Comparison of ENCODE assay signal across 22 cellular contexts in genomic region chr13:47816835-47817234, GRCh38.
A peak's percentile ranks its signal among the peaks of the same experiment; 100 is the strongest.
DNase-seq lines count a peak whose midpoint lies in the region; ATAC-seq and TF ChIP-seq lines count a peak whose summit lies in the region.
"Had no signal": no experiment of that assay in that cellular context is flagged by ENCODE, and none has a peak within 500 bp of the region (broad histone marks: within the 10 kb centered on the region; RNA-seq: fewer than 3 reads in every experiment).

No MANE protein-coding gene starts in this region.

- H4K8ac ChIP-seq in mesendoderm (ENCODE audit: low read depth, low read length): no peak overlapping the region

- H3K36me3 ChIP-seq in HAP-1 (replicated peaks): no peaks in the 10 kb centered on the region
- H3K36me3 ChIP-seq in endodermal cell (ENCODE audit: control insufficient read depth, insufficient read depth, low read length): no peaks in the 10 kb centered on the region
- no peaks in the 10 kb centered on the region for H3K36me3 ChIP-seq in mesendoderm (ENCODE audit: control insufficient read depth, insufficient read depth, low read length)
- H3K36me3 ChIP-seq: MG63, SJSA1 had no signal

- H3K56ac ChIP-seq in mesendoderm (ENCODE audit: low read length): no peak overlapping the region

- peaks cover 28% of the 10 kb centered on the region for H3K4me1 Mint-ChIP-seq in endodermal cell
- H3K4me1 Mint-ChIP-seq in T-helper 2 cell treated with Interferon-gamma antibody and Interleukin-4, amounts not matched to agents 5 μg/mL and 100 μg/mL, for 36 hours (ENCODE audit: low read depth): no peaks in the 10 kb centered on the region

- H3K4me3 Mint-ChIP-seq in endodermal cell: no peak overlapping the region
- H3K4me3 Mint-ChIP-seq in T-helper 2 cell treated with Interferon-gamma antibody and Interleukin-4, amounts not matched to agents 5 μg/mL and 100 μg/mL, for 36 hours: no peak overlapping the region

- no peak overlapping the region for H3K4me2 ChIP-seq in mesendoderm (ENCODE audit: low read length)

- H3K27ac Mint-ChIP-seq in endodermal cell: no peak overlapping the region
- no peak overlapping the region for H3K27ac Mint-ChIP-seq in T-helper 2 cell treated with Interferon-gamma antibody and Interleukin-4, amounts not matched to agents 5 μg/mL and 100 μg/mL, for 36 hours

- H2AK5ac ChIP-seq in mesendoderm (ENCODE audit: low read length): no peak overlapping the region

- no peak overlapping the region for H2BK5ac ChIP-seq in mesendoderm (ENCODE audit: low read length)

- in situ Hi-C loops in HAP-1 (cut with MboI; ENCODE audit: low sequenced_read_pairs): no loop called here

- no peaks in the 10 kb centered on the region for H3K36me3 Mint-ChIP-seq in endodermal cell (ENCODE audit: low read depth)
- no peaks in the 10 kb centered on the region for H3K36me3 Mint-ChIP-seq in T-helper 2 cell treated with Interferon-gamma antibody and Interleukin-4, amounts not matched to agents 5 μg/mL and 100 μg/mL, for 36 hours (ENCODE audit: low read depth)

- no peaks in the 10 kb centered on the region for H3K79me2 ChIP-seq in mesendoderm (ENCODE audit: control insufficient read depth, insufficient read depth, low read length)

- H4K5ac ChIP-seq in mesendoderm (ENCODE audit: low read length): no peak overlapping the region

- H3K9me3 Mint-ChIP-seq in endodermal cell: no peaks in the 10 kb centered on the region
- no peaks in the 10 kb centered on the region for H3K9me3 Mint-ChIP-seq in T-helper 2 cell treated with Interferon-gamma antibody and Interleukin-4, amounts not matched to agents 5 μg/mL and 100 μg/mL, for 36 hours

- DNase-seq in DMS153 (lab: John Stamatoyannopoulos, UW) (peak; percentile 39), HAP-1 (ENCODE audit: low spot score in 2 of 2) (peak; percentile 77 to 82), endodermal cell (peak; percentile 54), mesendoderm (peak; percentile 67), AML-193 (lab: John Stamatoyannopoulos, UW) (no peak)
- no peak for DNase-seq in T-helper 2 cell treated with Interferon-gamma antibody and Interleukin-4, amounts not matched to agents 5 μg/mL and 100 μg/mL, for 36 hours (ENCODE audit: low spot score)
- DNase-seq: 8988T, ACHN, DMS79 treated with DMSO at 0.1 percent for 48 hours, IMR-90, KG1, MG63, NCI-H1417, NCI-H1694, NCI-H2029 treated with DMSO at 0.1 percent for 48 hours, NCI-H510A, NCI-H69, Right ventricle myocardium superior, RPMI8226 had no signal

- no peak overlapping the region for H2BK120ac ChIP-seq in mesendoderm (ENCODE audit: low read depth, low read length)

- H3K79me1 ChIP-seq in mesendoderm (ENCODE audit: low read length): no peaks in the 10 kb centered on the region

- H3K4ac ChIP-seq in mesendoderm (ENCODE audit: low read depth, low read length): no peak overlapping the region

- H3K4me1 ChIP-seq in HAP-1 (peaks cover 25% of the 10 kb centered on the region), endodermal cell (ENCODE audit: control insufficient read depth, insufficient read depth, low read length) (no peaks in the 10 kb centered on the region), mesendoderm (ENCODE audit: control insufficient read depth, low read depth, low read length) (no peaks in the 10 kb centered on the region)
- H3K4me1 ChIP-seq: SJSA1 had no signal

- TF ChIP-seq CTCF in endodermal cell (conservative IDR thresholded peaks at IDR 0.05): no peak

- H3K27me3 Mint-ChIP-seq in endodermal cell (ENCODE audit: insufficient read depth): peaks cover 6% of the 10 kb centered on the region
- no peaks in the 10 kb centered on the region for H3K27me3 Mint-ChIP-seq in T-helper 2 cell treated with Interferon-gamma antibody and Interleukin-4, amounts not matched to agents 5 μg/mL and 100 μg/mL, for 36 hours (ENCODE audit: low read depth)

- no peak overlapping the region for H2BK15ac ChIP-seq in mesendoderm (replicated peaks; ENCODE audit: low read depth)

- no peak overlapping the region for H3K23ac ChIP-seq in mesendoderm (ENCODE audit: low read length)

- no peak for ATAC-seq in HG02623 (IDR thresholded peaks at IDR 0.05; ENCODE audit: unreplicated experiment)
- no peak for ATAC-seq in HG03469 (IDR thresholded peaks at IDR 0.05; ENCODE audit: unreplicated experiment)

- no peaks in the 10 kb centered on the region for H3K9me3 ChIP-seq in HAP-1
- no peaks in the 10 kb centered on the region for H3K9me3 ChIP-seq in endodermal cell (ENCODE audit: control insufficient read depth, low read length)
- H3K9me3 ChIP-seq: MG63, SJSA1 had no signal

- H3K4me3 ChIP-seq in HAP-1 (no peak overlapping the region), endodermal cell (ENCODE audit: low read length) (no peak overlapping the region), mesendoderm (ENCODE audit: low read length) (no peak overlapping the region)
- H3K4me3 ChIP-seq: MG63, SJSA1 had no signal

- H3K27ac ChIP-seq in endodermal cell (ENCODE audit: low read depth, low read length) (no peak overlapping the region), mesendoderm (ENCODE audit: low read depth, low read length) (no peak overlapping the region)
- H3K27ac ChIP-seq: SJSA1 had no signal

- H3K9ac ChIP-seq in endodermal cell (ENCODE audit: extremely low read depth, low read length, poor library complexity, severe bottlenecking) (no peak overlapping the region), mesendoderm (ENCODE audit: low read length) (no peak overlapping the region)

- WGBS in endodermal cell (ENCODE audit: insufficient coverage in 1 of 2, insufficient read length in 1 of 2), 2 experiments: 40% methylated on average over 5 of the region's 5 CpGs; no CpG with 5 or more reads in 1 of the 2 experiments
- no CpG with 5 or more reads among the region's 5 CpGs for WGBS in mesendoderm (ENCODE audit: extremely low coverage, insufficient coverage, low lambda C conversion rate)

- H3K27me3 ChIP-seq in HAP-1 (ENCODE audit: low read depth) (no peaks in the 10 kb centered on the region), endodermal cell (ENCODE audit: control insufficient read depth, insufficient read depth, low read length, poor library complexity, severe bottlenecking) (no peaks in the 10 kb centered on the region), mesendoderm (ENCODE audit: insufficient read depth, low read length, poor library complexity) (no peaks in the 10 kb centered on the region)
- H3K27me3 ChIP-seq: MG63, SJSA1 had no signal

- H3K18ac ChIP-seq in mesendoderm (ENCODE audit: low read length): no peak overlapping the region

Comparison
In these comparisons a context has a peak if more than half of its experiments do, and no peak if none do; other contexts are left out.
1. DNase-seq: peak in DMS153 (single experiment), HAP-1 (2 of 2), endodermal cell (single experiment) and mesendoderm (single experiment); none in T-helper 2 cell treated with Interferon-gamma antibody and Interleukin-4, amounts not matched to agents 5 μg/mL and 100 μg/mL, for 36 hours (single experiment) and AML-193 (0 of 2).